In the genomic region with DNA sequence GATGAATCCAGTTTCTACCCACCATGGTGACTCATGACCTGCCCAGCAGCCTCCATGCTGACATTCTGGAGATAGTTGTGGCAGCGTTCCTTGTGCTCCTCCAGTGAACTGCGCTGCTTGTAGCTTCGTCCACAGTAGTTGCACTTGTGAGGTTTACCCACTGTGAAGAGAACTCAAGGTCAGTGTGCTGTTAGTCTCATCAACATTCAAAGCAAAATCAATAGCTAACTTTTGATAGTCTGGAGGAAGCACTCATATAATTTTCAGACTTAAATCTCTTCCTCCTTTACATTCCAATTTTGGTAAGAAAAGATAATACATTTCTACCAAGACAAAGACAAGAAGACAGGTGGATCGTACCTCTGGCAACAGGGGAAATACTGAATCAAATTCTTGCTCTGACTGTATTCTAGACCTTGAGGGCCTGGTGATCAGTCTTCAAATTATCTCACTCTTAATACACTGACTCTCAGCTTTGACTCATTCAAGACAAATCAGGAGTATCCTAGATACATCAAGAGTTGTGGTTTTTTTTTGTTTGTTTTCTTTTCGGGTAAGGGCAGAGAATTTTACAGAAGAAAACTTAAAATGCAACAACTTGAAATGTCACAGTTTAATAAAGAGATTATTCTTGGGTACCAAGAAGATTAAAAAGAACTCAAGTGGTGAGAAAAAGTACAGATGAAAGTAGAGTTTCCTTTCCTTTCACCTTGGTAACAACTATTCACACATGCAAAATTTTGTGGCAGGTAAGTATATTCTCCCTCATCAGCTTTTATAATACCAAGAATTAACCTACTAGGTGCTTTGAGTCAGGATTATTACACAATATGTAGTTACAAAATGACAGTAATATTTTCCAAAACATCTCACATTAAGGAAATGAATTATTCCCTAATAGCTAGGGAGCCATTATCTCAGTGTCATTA, we compare ENCODE assay signal across 9 cellular contexts.
DNase-seq lines count a peak whose midpoint lies in the region; ATAC-seq and TF ChIP-seq lines count a peak whose summit lies in the region.
"Had no signal": no experiment of that assay in that cellular context is flagged by ENCODE, and none has a peak within 500 bp of the region (broad histone marks: within the 10 kb centered on the region; RNA-seq: fewer than 3 reads in every experiment).

No MANE protein-coding gene starts in this region.

- no peak overlapping the region for H3K4me3 Mint-ChIP-seq in CD14-positive monocyte

- H3K4me1 Mint-ChIP-seq in CD14-positive monocyte = no peaks in the 10 kb centered on the region

- no peaks in the 10 kb centered on the region for H3K9me2 ChIP-seq in OCI-LY7 (ENCODE audit: insufficient read depth, low read length)

- intact Hi-C loops in OCI-LY7 (cut with micrococcal nuclease; ENCODE audit: unreplicated experiment) = no loop called here
- intact Hi-C loops in CD14-positive monocyte (cut with micrococcal nuclease) = no loop called here

- H3K27ac ChIP-seq in OCI-LY7 (ENCODE audit: low read depth, low read length, poor library complexity, severe bottlenecking) = peak overlapping the region; percentile 64
- H3K27ac ChIP-seq: PC-9 had no signal

- no peaks in the 10 kb centered on the region for H4K20me1 ChIP-seq in OCI-LY7 (ENCODE audit: insufficient read depth, low read length)

- H3K4me3 ChIP-seq in OCI-LY7 (ENCODE audit: low read depth, low read length, poor library complexity, severe bottlenecking) = no peak overlapping the region
- H3K4me3 ChIP-seq: PC-9 had no signal

- TF ChIP-seq CTCF in OCI-LY7 (conservative IDR thresholded peaks at IDR 0.05; ENCODE audit: low read length) (no peak), omental fat pad (IDR thresholded peaks at IDR 0.05) (no peak), CD14-positive monocyte (IDR thresholded peaks at IDR 0.05) (no peak)

- peak overlapping the region; percentile 51 for H3K4me2 ChIP-seq in OCI-LY7 (ENCODE audit: low read length)
- H3K4me2 ChIP-seq: PC-9 had no signal

- CTCF ChIA-PET in OCI-LY7 (lab: Charles Lee; ENCODE audit: unreplicated experiment) = no interaction called here

- peaks cover 0 to 2% (median 0%) of the 10 kb centered on the region in 7 donors for H3K9me3 Mint-ChIP-seq in CD14-positive monocyte

- peaks cover 0 to 2% (median 0%) of the 10 kb centered on the region in 3 donors for H3K27me3 Mint-ChIP-seq in CD14-positive monocyte (ENCODE audit: low read depth in 3 of 3)

- H3K9me3 ChIP-seq in OCI-LY7 (ENCODE audit: low read length) = no peaks in the 10 kb centered on the region

- peak; percentile 15 for DNase-seq in H4 (ENCODE audit: low spot score)
- no peak for DNase-seq in OCI-LY7 (ENCODE audit: low spot score)
- DNase-seq in myocyte (ENCODE audit: low read depth) = peak; percentile 79
- DNase-seq in omental fat pad (ENCODE audit: low spot score) = no peak
- no peak for DNase-seq in CD14-positive monocyte (ENCODE audit: low spot score)
- DNase-seq in NCI-H2107 treated with DMSO at 0.1 percent for 48 hours (lab: John Stamatoyannopoulos, UW; ENCODE audit: unreplicated experiment) = no peak
- DNase-seq in activated gamma-delta T cell treated with Interleukin-2 at 50 U/mL for 16 hours = no peak

- H3K4me1 ChIP-seq in OCI-LY7 (ENCODE audit: insufficient read depth, low read length, poor library complexity, severe bottlenecking) = peaks cover 17% of the 10 kb centered on the region

- POLR2A ChIA-PET in OCI-LY7 (lab: Charles Lee) = interaction anchor here (0.6 to 4.5 kb wide), 12 partner anchors 8 to 1188 kb away, joined by 3 to 21 read pairs (median 3); no protein-coding TSS in a partner anchor

- no peak overlapping the region; the same call in 1 of the 2 replicates for H2AFZ ChIP-seq in OCI-LY7 (ENCODE audit: low read length)
- H2AFZ ChIP-seq: PC-9 had no signal

- H3K27ac Mint-ChIP-seq in CD14-positive monocyte = no peak overlapping the region

- H3K36me3 ChIP-seq in OCI-LY7 (ENCODE audit: insufficient read depth, low read length) = peaks cover 20% of the 10 kb centered on the region

- no TSS peak for BruUV-seq in OCI-LY7 (replicated peaks; lab: Mats Ljungman, UMichigan)

- no peaks in the 10 kb centered on the region for H3K36me3 Mint-ChIP-seq in CD14-positive monocyte

- ATAC-seq in GM18861 (IDR thresholded peaks at IDR 0.05; ENCODE audit: unreplicated experiment) = peak; percentile 67
- ATAC-seq in omental fat pad (ENCODE audit: low FRiP score) = no peak

- H3K79me2 ChIP-seq in OCI-LY7 (ENCODE audit: insufficient read depth, low read depth, low read length) = no peaks in the 10 kb centered on the region

Comparison
In these comparisons a context has a peak if more than half of its experiments do, and no peak if none do; other contexts are left out.
1. DNase-seq: peak in H4 (single experiment) and myocyte (single experiment); none in OCI-LY7 (single experiment), omental fat pad (single experiment), CD14-positive monocyte (single experiment), NCI-H2107 treated with DMSO at 0.1 percent for 48 hours (single experiment) and activated gamma-delta T cell treated with Interleukin-2 at 50 U/mL for 16 hours (single experiment).